In genomic region chr7:101220295-101220694, GRCh38 we compare ENCODE assay signal across 1 cellular context.
TF ChIP-seq lines count a peak whose summit lies in the region.

No MANE protein-coding gene starts in this region.

TF ChIP-seq in HepG2, 621 proteins besides CTCF, POLR2A, EP300 and RAD21 (continued from another document):
- TF ChIP-seq ZBTB4 (CRISPR knock-in tag; IDR thresholded peaks at IDR 0.05; ENCODE audit: borderline replicate concordance) (0 out of 2 replicates have a peak, but pooled peaks have one; percentile 60), ZFP82 (CRISPR knock-in tag; IDR thresholded peaks at IDR 0.05; ENCODE audit: borderline replicate concordance) (no peak), ZSCAN21 (CRISPR knock-in tag; IDR thresholded peaks at IDR 0.05; ENCODE audit: borderline replicate concordance) (no peak), FOXJ3 (CRISPR knock-in tag; IDR thresholded peaks at IDR 0.05; ENCODE audit: borderline replicate concordance) (peak; percentile 33; the same call in 1 of the 2 replicates), AGO2 (optimal IDR thresholded peaks at IDR 0.05; ENCODE audit: low read depth, low read length) (no peak), ZC3H13 (CRISPR knock-in tag; IDR thresholded peaks at IDR 0.05) (0 out of 2 replicates have a peak, but pooled peaks have one; percentile 22), ATF4 (CRISPR knock-in tag; IDR thresholded peaks at IDR 0.05) (peak in 1 of 2 experiments; percentile 54; a peak in 2 of 4 replicates), NONO (IDR thresholded peaks at IDR 0.05) (no peak), NONO (CRISPR knock-in tag; conservative IDR thresholded peaks at IDR 0.05) (peak; percentile 26; the same call in 1 of the 2 replicates), PPARG (CRISPR knock-in tag; conservative IDR thresholded peaks at IDR 0.05) (peak; percentile 47; the same call in 1 of the 2 replicates), ZNF296 (CRISPR knock-in tag; conservative IDR thresholded peaks at IDR 0.05) (no peak), ZNF264 (CRISPR knock-in tag; IDR thresholded peaks at IDR 0.05) (peak; percentile 74; the same call in 1 of the 2 replicates), ZNF747 (CRISPR knock-in tag; IDR thresholded peaks at IDR 0.05; ENCODE audit: borderline replicate concordance) (no peak), ZNF7 (CRISPR knock-in tag; IDR thresholded peaks at IDR 0.05) (no peak), THYN1 (CRISPR knock-in tag; IDR thresholded peaks at IDR 0.05; ENCODE audit: borderline replicate concordance, low read depth) (no peak), NR2F1 (CRISPR knock-in tag; IDR thresholded peaks at IDR 0.05) (peak; percentile 68 to 76; a peak in 3 of 4 replicates), MAX (IDR thresholded peaks at IDR 0.05) (0 out of 2 replicates have a peak, but pooled peaks have one; percentile 49), MIER3 (CRISPR knock-in tag; IDR thresholded peaks at IDR 0.05; ENCODE audit: borderline replicate concordance) (peak; percentile 37; the same call in 1 of the 2 replicates), ZNF256 (CRISPR knock-in tag; conservative IDR thresholded peaks at IDR 0.05) (no peak), ATF1 (CRISPR knock-in tag; IDR thresholded peaks at IDR 0.05) (no peak), HHEX (CRISPR knock-in tag; IDR thresholded peaks at IDR 0.05) (no peak), KDM5B (CRISPR knock-in tag; IDR thresholded peaks at IDR 0.05; ENCODE audit: borderline replicate concordance) (no peak), ZNF660 (CRISPR knock-in tag; IDR thresholded peaks at IDR 0.05; ENCODE audit: borderline replicate concordance, low read depth) (no peak), ZNF207 (IDR thresholded peaks at IDR 0.05; ENCODE audit: borderline replicate concordance) (no peak), ZNF331 (CRISPR knock-in tag; IDR thresholded peaks at IDR 0.05) (peak; percentile 38; the same call in 1 of the 2 replicates), KDM3A (CRISPR knock-in tag; IDR thresholded peaks at IDR 0.05; ENCODE audit: low read depth) (no peak), SALL1 (CRISPR knock-in tag; IDR thresholded peaks at IDR 0.05) (peak; percentile 48), CREM (IDR thresholded peaks at IDR 0.05) (peak; percentile 37; the same call in 1 of the 2 replicates), CREM (CRISPR knock-in tag; IDR thresholded peaks at IDR 0.05) (no peak), ZNF569 (CRISPR knock-in tag; IDR thresholded peaks at IDR 0.05; ENCODE audit: borderline replicate concordance) (no peak), CCDC6 (CRISPR knock-in tag; IDR thresholded peaks at IDR 0.05) (no peak), NCOA2 (CRISPR knock-in tag; IDR thresholded peaks at IDR 0.05) (peak; percentile 53; the same call in 1 of the 2 replicates), SSRP1 (CRISPR knock-in tag; IDR thresholded peaks at IDR 0.05) (0 out of 2 replicates have a peak, but pooled peaks have one; percentile 65), HDAC2 (CRISPR knock-in tag; IDR thresholded peaks at IDR 0.05) (peak; percentile 62; the same call in 1 of the 2 replicates), HNRNPL (IDR thresholded peaks at IDR 0.05; ENCODE audit: low read depth, low read length) (no peak), NCOR1 (IDR thresholded peaks at IDR 0.05; ENCODE audit: borderline replicate concordance, low read length) (peak; percentile 85)
- TF ChIP-seq, protein P1, sequence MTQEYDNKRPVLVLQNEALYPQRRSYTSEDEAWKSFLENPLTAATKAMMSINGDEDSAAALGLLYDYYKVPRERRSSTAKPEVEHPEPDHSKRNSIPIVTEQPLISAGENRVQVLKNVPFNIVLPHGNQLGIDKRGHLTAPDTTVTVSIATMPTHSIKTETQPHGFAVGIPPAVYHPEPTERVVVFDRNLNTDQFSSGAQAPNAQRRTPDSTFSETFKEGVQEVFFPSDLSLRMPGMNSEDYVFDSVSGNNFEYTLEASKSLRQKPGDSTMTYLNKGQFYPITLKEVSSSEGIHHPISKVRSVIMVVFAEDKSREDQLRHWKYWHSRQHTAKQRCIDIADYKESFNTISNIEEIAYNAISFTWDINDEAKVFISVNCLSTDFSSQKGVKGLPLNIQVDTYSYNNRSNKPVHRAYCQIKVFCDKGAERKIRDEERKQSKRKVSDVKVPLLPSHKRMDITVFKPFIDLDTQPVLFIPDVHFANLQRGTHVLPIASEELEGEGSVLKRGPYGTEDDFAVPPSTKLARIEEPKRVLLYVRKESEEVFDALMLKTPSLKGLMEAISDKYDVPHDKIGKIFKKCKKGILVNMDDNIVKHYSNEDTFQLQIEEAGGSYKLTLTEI (CRISPR knock-in tag; conservative IDR thresholded peaks at IDR 0.05) = no peak
- TF ChIP-seq, protein P2, sequence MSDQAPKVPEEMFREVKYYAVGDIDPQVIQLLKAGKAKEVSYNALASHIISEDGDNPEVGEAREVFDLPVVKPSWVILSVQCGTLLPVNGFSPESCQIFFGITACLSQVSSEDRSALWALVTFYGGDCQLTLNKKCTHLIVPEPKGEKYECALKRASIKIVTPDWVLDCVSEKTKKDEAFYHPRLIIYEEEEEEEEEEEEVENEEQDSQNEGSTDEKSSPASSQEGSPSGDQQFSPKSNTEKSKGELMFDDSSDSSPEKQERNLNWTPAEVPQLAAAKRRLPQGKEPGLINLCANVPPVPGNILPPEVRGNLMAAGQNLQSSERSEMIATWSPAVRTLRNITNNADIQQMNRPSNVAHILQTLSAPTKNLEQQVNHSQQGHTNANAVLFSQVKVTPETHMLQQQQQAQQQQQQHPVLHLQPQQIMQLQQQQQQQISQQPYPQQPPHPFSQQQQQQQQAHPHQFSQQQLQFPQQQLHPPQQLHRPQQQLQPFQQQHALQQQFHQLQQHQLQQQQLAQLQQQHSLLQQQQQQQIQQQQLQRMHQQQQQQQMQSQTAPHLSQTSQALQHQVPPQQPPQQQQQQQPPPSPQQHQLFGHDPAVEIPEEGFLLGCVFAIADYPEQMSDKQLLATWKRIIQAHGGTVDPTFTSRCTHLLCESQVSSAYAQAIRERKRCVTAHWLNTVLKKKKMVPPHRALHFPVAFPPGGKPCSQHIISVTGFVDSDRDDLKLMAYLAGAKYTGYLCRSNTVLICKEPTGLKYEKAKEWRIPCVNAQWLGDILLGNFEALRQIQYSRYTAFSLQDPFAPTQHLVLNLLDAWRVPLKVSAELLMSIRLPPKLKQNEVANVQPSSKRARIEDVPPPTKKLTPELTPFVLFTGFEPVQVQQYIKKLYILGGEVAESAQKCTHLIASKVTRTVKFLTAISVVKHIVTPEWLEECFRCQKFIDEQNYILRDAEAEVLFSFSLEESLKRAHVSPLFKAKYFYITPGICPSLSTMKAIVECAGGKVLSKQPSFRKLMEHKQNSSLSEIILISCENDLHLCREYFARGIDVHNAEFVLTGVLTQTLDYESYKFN (CRISPR knock-in tag; conservative IDR thresholded peaks at IDR 0.05) = peak; percentile 49; the same call in 1 of the 2 replicates
- TF ChIP-seq, protein P3, sequence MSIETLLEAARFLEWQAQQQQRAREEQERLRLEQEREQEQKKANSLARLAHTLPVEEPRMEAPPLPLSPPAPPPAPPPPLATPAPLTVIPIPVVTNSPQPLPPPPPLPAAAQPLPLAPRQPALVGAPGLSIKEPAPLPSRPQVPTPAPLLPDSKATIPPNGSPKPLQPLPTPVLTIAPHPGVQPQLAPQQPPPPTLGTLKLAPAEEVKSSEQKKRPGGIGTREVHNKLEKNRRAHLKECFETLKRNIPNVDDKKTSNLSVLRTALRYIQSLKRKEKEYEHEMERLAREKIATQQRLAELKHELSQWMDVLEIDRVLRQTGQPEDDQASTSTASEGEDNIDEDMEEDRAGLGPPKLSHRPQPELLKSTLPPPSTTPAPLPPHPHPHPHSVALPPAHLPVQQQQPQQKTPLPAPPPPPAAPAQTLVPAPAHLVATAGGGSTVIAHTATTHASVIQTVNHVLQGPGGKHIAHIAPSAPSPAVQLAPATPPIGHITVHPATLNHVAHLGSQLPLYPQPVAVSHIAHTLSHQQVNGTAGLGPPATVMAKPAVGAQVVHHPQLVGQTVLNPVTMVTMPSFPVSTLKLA (IDR thresholded peaks at IDR 0.05) = peak; percentile 12; the same call in 1 of the 2 replicates
- TF ChIP-seq, protein P4, sequence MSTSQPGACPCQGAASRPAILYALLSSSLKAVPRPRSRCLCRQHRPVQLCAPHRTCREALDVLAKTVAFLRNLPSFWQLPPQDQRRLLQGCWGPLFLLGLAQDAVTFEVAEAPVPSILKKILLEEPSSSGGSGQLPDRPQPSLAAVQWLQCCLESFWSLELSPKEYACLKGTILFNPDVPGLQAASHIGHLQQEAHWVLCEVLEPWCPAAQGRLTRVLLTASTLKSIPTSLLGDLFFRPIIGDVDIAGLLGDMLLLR (CRISPR knock-in tag; IDR thresholded peaks at IDR 0.05) = no peak
- TF ChIP-seq, protein P5, sequence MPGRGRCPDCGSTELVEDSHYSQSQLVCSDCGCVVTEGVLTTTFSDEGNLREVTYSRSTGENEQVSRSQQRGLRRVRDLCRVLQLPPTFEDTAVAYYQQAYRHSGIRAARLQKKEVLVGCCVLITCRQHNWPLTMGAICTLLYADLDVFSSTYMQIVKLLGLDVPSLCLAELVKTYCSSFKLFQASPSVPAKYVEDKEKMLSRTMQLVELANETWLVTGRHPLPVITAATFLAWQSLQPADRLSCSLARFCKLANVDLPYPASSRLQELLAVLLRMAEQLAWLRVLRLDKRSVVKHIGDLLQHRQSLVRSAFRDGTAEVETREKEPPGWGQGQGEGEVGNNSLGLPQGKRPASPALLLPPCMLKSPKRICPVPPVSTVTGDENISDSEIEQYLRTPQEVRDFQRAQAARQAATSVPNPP (CRISPR knock-in tag; IDR thresholded peaks at IDR 0.05) = no peak
- TF ChIP-seq, protein P6, sequence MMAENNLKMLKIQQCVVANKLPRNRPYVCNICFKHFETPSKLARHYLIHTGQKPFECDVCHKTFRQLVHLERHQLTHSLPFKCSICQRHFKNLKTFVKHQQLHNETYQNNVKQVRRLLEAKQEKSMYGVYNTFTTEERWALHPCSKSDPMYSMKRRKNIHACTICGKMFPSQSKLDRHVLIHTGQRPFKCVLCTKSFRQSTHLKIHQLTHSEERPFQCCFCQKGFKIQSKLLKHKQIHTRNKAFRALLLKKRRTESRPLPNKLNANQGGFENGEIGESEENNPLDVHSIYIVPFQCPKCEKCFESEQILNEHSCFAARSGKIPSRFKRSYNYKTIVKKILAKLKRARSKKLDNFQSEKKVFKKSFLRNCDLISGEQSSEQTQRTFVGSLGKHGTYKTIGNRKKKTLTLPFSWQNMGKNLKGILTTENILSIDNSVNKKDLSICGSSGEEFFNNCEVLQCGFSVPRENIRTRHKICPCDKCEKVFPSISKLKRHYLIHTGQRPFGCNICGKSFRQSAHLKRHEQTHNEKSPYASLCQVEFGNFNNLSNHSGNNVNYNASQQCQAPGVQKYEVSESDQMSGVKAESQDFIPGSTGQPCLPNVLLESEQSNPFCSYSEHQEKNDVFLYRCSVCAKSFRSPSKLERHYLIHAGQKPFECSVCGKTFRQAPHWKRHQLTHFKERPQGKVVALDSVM (CRISPR knock-in tag; IDR thresholded peaks at IDR 0.05) = peak; percentile 54
- TF ChIP-seq, protein P7, sequence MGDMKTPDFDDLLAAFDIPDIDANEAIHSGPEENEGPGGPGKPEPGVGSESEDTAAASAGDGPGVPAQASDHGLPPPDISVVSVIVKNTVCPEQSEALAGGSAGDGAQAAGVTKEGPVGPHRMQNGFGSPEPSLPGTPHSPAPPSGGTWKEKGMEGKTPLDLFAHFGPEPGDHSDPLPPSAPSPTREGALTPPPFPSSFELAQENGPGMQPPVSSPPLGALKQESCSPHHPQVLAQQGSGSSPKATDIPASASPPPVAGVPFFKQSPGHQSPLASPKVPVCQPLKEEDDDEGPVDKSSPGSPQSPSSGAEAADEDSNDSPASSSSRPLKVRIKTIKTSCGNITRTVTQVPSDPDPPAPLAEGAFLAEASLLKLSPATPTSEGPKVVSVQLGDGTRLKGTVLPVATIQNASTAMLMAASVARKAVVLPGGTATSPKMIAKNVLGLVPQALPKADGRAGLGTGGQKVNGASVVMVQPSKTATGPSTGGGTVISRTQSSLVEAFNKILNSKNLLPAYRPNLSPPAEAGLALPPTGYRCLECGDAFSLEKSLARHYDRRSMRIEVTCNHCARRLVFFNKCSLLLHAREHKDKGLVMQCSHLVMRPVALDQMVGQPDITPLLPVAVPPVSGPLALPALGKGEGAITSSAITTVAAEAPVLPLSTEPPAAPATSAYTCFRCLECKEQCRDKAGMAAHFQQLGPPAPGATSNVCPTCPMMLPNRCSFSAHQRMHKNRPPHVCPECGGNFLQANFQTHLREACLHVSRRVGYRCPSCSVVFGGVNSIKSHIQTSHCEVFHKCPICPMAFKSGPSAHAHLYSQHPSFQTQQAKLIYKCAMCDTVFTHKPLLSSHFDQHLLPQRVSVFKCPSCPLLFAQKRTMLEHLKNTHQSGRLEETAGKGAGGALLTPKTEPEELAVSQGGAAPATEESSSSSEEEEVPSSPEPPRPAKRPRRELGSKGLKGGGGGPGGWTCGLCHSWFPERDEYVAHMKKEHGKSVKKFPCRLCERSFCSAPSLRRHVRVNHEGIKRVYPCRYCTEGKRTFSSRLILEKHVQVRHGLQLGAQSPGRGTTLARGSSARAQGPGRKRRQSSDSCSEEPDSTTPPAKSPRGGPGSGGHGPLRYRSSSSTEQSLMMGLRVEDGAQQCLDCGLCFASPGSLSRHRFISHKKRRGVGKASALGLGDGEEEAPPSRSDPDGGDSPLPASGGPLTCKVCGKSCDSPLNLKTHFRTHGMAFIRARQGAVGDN (CRISPR knock-in tag; IDR thresholded peaks at IDR 0.05) = 0 out of 2 replicates have a peak, but pooled peaks have one; percentile 30
